In genomic region chr3:30622047-30622545, GRCh38 we compare ENCODE assay signal across 15 cellular contexts. TPM values are rescaled to one million over a fixed set of nuclear protein-coding genes. Genes with fewer than 3 reads are reported as not detected.
DNase-seq lines count a peak whose midpoint lies in the region; ATAC-seq lines count a peak whose summit lies in the region.
"Had no signal": no experiment of that assay in that cellular context is flagged by ENCODE, and none has a peak within 500 bp of the region (broad histone marks: within the 10 kb centered on the region; RNA-seq: fewer than 3 reads in every experiment).

No MANE protein-coding gene starts in this region.

- H3K27ac Mint-ChIP-seq in CD4-positive, alpha-beta memory T cell = peak overlapping the region; percentile 38 to 92 (median 90)
- peak overlapping the region; percentile 65 for H3K27ac Mint-ChIP-seq in activated CD8-positive, alpha-beta T cell treated with anti-CD3 and anti-CD28 coated beads, Interleukin-2, amount 10 ng/mL, durations not matched to agents 7 days and 5 days
- peak overlapping the region; percentile 73 to 98 (median 94) for H3K27ac Mint-ChIP-seq in naive thymus-derived CD4-positive, alpha-beta T cell
- H3K27ac Mint-ChIP-seq: nephron had no signal

- peaks cover 92% of the 10 kb centered on the region for H3K36me3 ChIP-seq in BLaER1
- H3K36me3 ChIP-seq in CD4-positive, alpha-beta memory T cell (ENCODE audit: insufficient read depth, low read length) = no peaks in the 10 kb centered on the region
- H3K36me3 ChIP-seq in naive thymus-derived CD4-positive, alpha-beta T cell (ENCODE audit: control insufficient read depth in 2 of 3, insufficient read depth in 3 of 3, low read length in 3 of 3) = peaks cover 0 to 11% (median 0%) of the 10 kb centered on the region in 3 experiments

- no peaks in the 10 kb centered on the region for H3K27me3 ChIP-seq in BLaER1
- H3K27me3 ChIP-seq in CD4-positive, alpha-beta memory T cell (ENCODE audit: insufficient read depth, low read length) = no peaks in the 10 kb centered on the region
- no peaks in the 10 kb centered on the region for H3K27me3 ChIP-seq in naive thymus-derived CD4-positive, alpha-beta T cell (ENCODE audit: control insufficient read depth in 2 of 2, insufficient read depth in 2 of 2, low read length in 2 of 2)
- H3K27me3 ChIP-seq: suprapubic skin had no signal

- H3K27me3 Mint-ChIP-seq in CD4-positive, alpha-beta memory T cell = no peaks in the 10 kb centered on the region
- no peaks in the 10 kb centered on the region for H3K27me3 Mint-ChIP-seq in activated CD8-positive, alpha-beta T cell treated with anti-CD3 and anti-CD28 coated beads, Interleukin-2, amount 10 ng/mL, durations not matched to agents 7 days and 5 days (ENCODE audit: low read depth)
- no peaks in the 10 kb centered on the region for H3K27me3 Mint-ChIP-seq in naive thymus-derived CD4-positive, alpha-beta T cell

- H3K4me3 ChIP-seq in BLaER1 = no peak overlapping the region
- peak overlapping the region in 1 of 2 donors; percentile 28 for H3K4me3 ChIP-seq in CD4-positive, alpha-beta memory T cell (ENCODE audit: low read length in 2 of 2)
- peak overlapping the region; percentile 21 for H3K4me3 ChIP-seq in naive thymus-derived CD4-positive, alpha-beta T cell (ENCODE audit: low read length)
- H3K4me3 ChIP-seq: suprapubic skin had no signal

- peaks cover 47 to 62% of the 10 kb centered on the region in 2 donors for H3K36me3 Mint-ChIP-seq in CD4-positive, alpha-beta memory T cell
- peaks cover 79% of the 10 kb centered on the region for H3K36me3 Mint-ChIP-seq in activated CD8-positive, alpha-beta T cell treated with anti-CD3 and anti-CD28 coated beads, Interleukin-2, amount 10 ng/mL, durations not matched to agents 7 days and 5 days (ENCODE audit: low read depth)
- peaks cover 24 to 64% (median 57%) of the 10 kb centered on the region in 5 donors for H3K36me3 Mint-ChIP-seq in naive thymus-derived CD4-positive, alpha-beta T cell

- CTCF ChIA-PET in CD4-positive, alpha-beta memory T cell (lab: Charles Lee; ENCODE audit: partially characterized antibody) = interaction anchor here (1.4 to 2.1 kb wide), 3 partner anchors 11 to 72 kb away, joined by 4 to 11 read pairs (median 6); no protein-coding TSS in a partner anchor
- CTCF ChIA-PET in activated CD8-positive, alpha-beta T cell treated with anti-CD3 and anti-CD28 coated beads, Interleukin-2, amount 10 ng/mL, durations not matched to agents 7 days and 5 days (lab: Charles Lee) = interaction anchor here (0.7 to 1.2 kb wide), 2 partner anchors 9 to 71 kb away, joined by 3 to 4 read pairs; no protein-coding TSS in a partner anchor
- CTCF ChIA-PET in naive thymus-derived CD4-positive, alpha-beta T cell (lab: Charles Lee) = no interaction called here

- H3K4me3 Mint-ChIP-seq in CD4-positive, alpha-beta memory T cell = peak overlapping the region; percentile 49 to 86 (median 72)
- H3K4me3 Mint-ChIP-seq in activated CD8-positive, alpha-beta T cell treated with anti-CD3 and anti-CD28 coated beads, Interleukin-2, amount 10 ng/mL, durations not matched to agents 7 days and 5 days = peak overlapping the region; percentile 58
- H3K4me3 Mint-ChIP-seq in naive thymus-derived CD4-positive, alpha-beta T cell = peak overlapping the region; percentile 41 to 100 (median 76)
- H3K4me3 Mint-ChIP-seq: nephron had no signal

- H3K4me1 ChIP-seq in BLaER1 = peaks cover 99% of the 10 kb centered on the region
- H3K4me1 ChIP-seq in CD4-positive, alpha-beta memory T cell (ENCODE audit: insufficient read depth, low read length) = peaks cover 98% of the 10 kb centered on the region
- H3K4me1 ChIP-seq in naive thymus-derived CD4-positive, alpha-beta T cell (ENCODE audit: control insufficient read depth in 2 of 2, insufficient read depth in 2 of 2, low read length in 2 of 2) = peaks cover 74 to 95% of the 10 kb centered on the region in 2 donors

- intact Hi-C loops in CD4-positive, alpha-beta memory T cell (cut with micrococcal nuclease) = no loop called here
- intact Hi-C loops in naive thymus-derived CD4-positive, alpha-beta T cell (cut with micrococcal nuclease) = loop anchor here in 1 of 2 donors (10.0 kb wide), 1 partner anchor 397 kb away; no protein-coding TSS in a partner anchor

- no peak overlapping the region; the same call in 1 of the 2 replicates for H3K27ac ChIP-seq in BLaER1
- peak overlapping the region; percentile 40 for H3K27ac ChIP-seq in CD4-positive, alpha-beta memory T cell (ENCODE audit: low read depth, low read length)
- peak overlapping the region; percentile 45 for H3K27ac ChIP-seq in naive thymus-derived CD4-positive, alpha-beta T cell (ENCODE audit: low read depth, low read length)
- H3K27ac ChIP-seq: suprapubic skin had no signal

- no peak for ATAC-seq in activated CD8-positive, alpha-beta T cell treated with anti-CD3 and anti-CD28 coated beads, Interleukin-2, amount 10 ng/mL, durations not matched to agents 7 days and 5 days
- no peak for ATAC-seq in naive thymus-derived CD4-positive, alpha-beta T cell
- ATAC-seq in HG03469 (IDR thresholded peaks at IDR 0.05; ENCODE audit: unreplicated experiment) = no peak

- no peak overlapping the region for H3K9ac ChIP-seq in BLaER1

- H3K9me3 ChIP-seq in BLaER1 = no peaks in the 10 kb centered on the region; the same call in 1 of the 2 replicates
- H3K9me3 ChIP-seq in CD4-positive, alpha-beta memory T cell (ENCODE audit: control insufficient read depth in 1 of 2, low read length in 2 of 2) = no peaks in the 10 kb centered on the region
- no peaks in the 10 kb centered on the region for H3K9me3 ChIP-seq in naive thymus-derived CD4-positive, alpha-beta T cell (ENCODE audit: control insufficient read depth in 2 of 3, low read length in 3 of 3)
- H3K9me3 ChIP-seq: suprapubic skin had no signal

- peaks cover 100% of the 10 kb centered on the region for H4K20me1 ChIP-seq in BLaER1

- no peak for DNase-seq in CD4-positive, alpha-beta memory T cell
- no peak for DNase-seq in activated CD8-positive, alpha-beta T cell treated with anti-CD3 and anti-CD28 coated beads, Interleukin-2, amount 10 ng/mL, durations not matched to agents 7 days and 5 days
- DNase-seq in naive thymus-derived CD4-positive, alpha-beta T cell = peak in 1 of 9 donors; percentile 1
- DNase-seq in foreskin melanocyte = no peak
- DNase-seq in cerebellar nuclear complex (lab: John Stamatoyannopoulos, UW) = no peak
- DNase-seq in NK-92 (lab: John Stamatoyannopoulos, UW; ENCODE audit: unreplicated experiment) = no peak
- DNase-seq: glutamatergic neuron, HCEC 1CT, kidney glomerular epithelial cell, NCI-H748 treated with DMSO at 0.1 percent for 48 hours, SHP77 treated with DMSO at 0.1 percent for 48 hours had no signal

- POLR2A ChIA-PET in CD4-positive, alpha-beta memory T cell (lab: Charles Lee; ENCODE audit: partially characterized antibody) = interaction anchor here (1.0 to 4.0 kb wide), 11 partner anchors 8 to 42 kb away, joined by 3 to 36 read pairs (median 7); partner anchors contain the start of gene TGFBR2
- POLR2A ChIA-PET in activated CD8-positive, alpha-beta T cell treated with anti-CD3 and anti-CD28 coated beads, Interleukin-2, amount 10 ng/mL, durations not matched to agents 7 days and 5 days (lab: Charles Lee) = interaction anchor here (0.7 to 1.5 kb wide), 6 partner anchors 9 to 25 kb away, joined by 3 to 8 read pairs (median 4); partner anchors contain the start of gene TGFBR2
- POLR2A ChIA-PET in naive thymus-derived CD4-positive, alpha-beta T cell (lab: Charles Lee) = interaction anchor here (0.7 to 27.4 kb wide), 5 partner anchors 13 to 486 kb away, joined by 3 to 853 read pairs (median 4); partner anchors contain the start of gene TGFBR2

- H3K4me2 ChIP-seq in BLaER1 = peak overlapping the region; percentile 67

- no peaks in the 10 kb centered on the region for H3K9me3 Mint-ChIP-seq in CD4-positive, alpha-beta memory T cell
- H3K9me3 Mint-ChIP-seq in activated CD8-positive, alpha-beta T cell treated with anti-CD3 and anti-CD28 coated beads, Interleukin-2, amount 10 ng/mL, durations not matched to agents 7 days and 5 days (ENCODE audit: insufficient read depth) = no peaks in the 10 kb centered on the region
- peaks cover 0 to 4% (median 0%) of the 10 kb centered on the region in 11 donors for H3K9me3 Mint-ChIP-seq in naive thymus-derived CD4-positive, alpha-beta T cell
- H3K9me3 Mint-ChIP-seq: nephron had no signal

- H3K4me1 Mint-ChIP-seq in CD4-positive, alpha-beta memory T cell = peaks cover 74 to 98% (median 86%) of the 10 kb centered on the region in 4 donors
- H3K4me1 Mint-ChIP-seq in activated CD8-positive, alpha-beta T cell treated with anti-CD3 and anti-CD28 coated beads, Interleukin-2, amount 10 ng/mL, durations not matched to agents 7 days and 5 days (ENCODE audit: low read depth) = peaks cover 92% of the 10 kb centered on the region
- H3K4me1 Mint-ChIP-seq in naive thymus-derived CD4-positive, alpha-beta T cell = peaks cover 76 to 100% (median 97%) of the 10 kb centered on the region in 7 donors

RNA-seq across cellular contexts. Expression of gene TGFBR2, which starts 15.7 kb away (rescaled TPM):
- total RNA-seq in CD4-positive, alpha-beta memory T cell = 100 to 1,000 TPM; 110 TPM
- polyA plus RNA-seq in CD4-positive, alpha-beta memory T cell = 100 to 1,000 TPM in 1 of 2 donors, 10 to 100 TPM in 1; 58.7 to 110 TPM
- 10 to 100 TPM; 62.7 to 64.5 TPM for total RNA-seq in activated CD8-positive, alpha-beta T cell treated with anti-CD3 and anti-CD28 coated beads, Interleukin-2, amount 10 ng/mL, durations not matched to agents 7 days and 5 days
- total RNA-seq in naive thymus-derived CD4-positive, alpha-beta T cell = 100 to 1,000 TPM in 4 of 5 experiments, 10 to 100 TPM in 1; 63.0 to 171 (median 155) TPM
- 100 to 1,000 TPM; 150 to 263 TPM for polyA plus RNA-seq in naive thymus-derived CD4-positive, alpha-beta T cell
